ENCODE assay signal across 11 cellular contexts in the genomic region with DNA sequence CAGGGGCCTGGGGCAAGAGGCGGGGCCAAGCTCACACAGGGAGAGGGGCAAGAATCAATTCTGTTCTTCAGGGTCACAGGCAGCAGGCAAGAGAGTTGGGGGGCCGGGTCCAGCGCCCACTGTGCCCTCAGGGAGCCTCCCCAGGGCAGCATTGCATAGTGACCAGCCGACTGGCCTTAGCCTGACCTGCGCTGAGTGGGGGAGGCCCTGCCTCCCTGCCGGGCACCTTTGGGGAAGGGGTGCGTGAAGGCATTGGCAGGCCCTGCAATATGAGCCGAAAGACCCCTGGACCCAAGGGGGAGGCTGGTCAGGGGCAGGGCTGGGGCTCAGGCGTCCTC.
"Had no signal": no experiment of that assay in that cellular context is flagged by ENCODE, and none has a peak within 500 bp of the region (broad histone marks: within the 10 kb centered on the region; RNA-seq: fewer than 3 reads in every experiment).

No MANE protein-coding gene starts in this region.

- H3K9me3 ChIP-seq: ascending aorta, body of pancreas had no signal

- ATAC-seq: activated naive CD8-positive, alpha-beta T cell treated with anti-CD3 and anti-CD28 coated beads, Interleukin-2, amount 50 U/mL, for 24 hours had no signal

- H3K27me3 Mint-ChIP-seq: activated CD4-positive, alpha-beta memory T cell treated with anti-CD3 and anti-CD28 coated beads for 36 hours; activated CD4-positive, alpha-beta T cell treated with anti-CD3 and anti-CD28 coated beads, Interleukin-2, amount 10 ng/mL, durations not matched to agents 7 days and 5 days; activated naive CD8-positive, alpha-beta T cell treated with anti-CD3 and anti-CD28 coated beads, Interleukin-2, amount 50 U/mL, for 24 hours; T-helper 17 cell had no signal

- H3K27ac Mint-ChIP-seq: activated CD4-positive, alpha-beta memory T cell treated with anti-CD3 and anti-CD28 coated beads for 36 hours; activated CD4-positive, alpha-beta T cell treated with anti-CD3 and anti-CD28 coated beads, Interleukin-2, amount 10 ng/mL, durations not matched to agents 7 days and 5 days; activated naive CD4-positive, alpha-beta T cell treated with anti-CD3 and anti-CD28 coated beads, Interleukin-2, amount 50 U/mL, for 72 hours; activated naive CD8-positive, alpha-beta T cell treated with anti-CD3 and anti-CD28 coated beads, Interleukin-2, amount 50 U/mL, for 24 hours; T-helper 17 cell had no signal

- H3K9me3 Mint-ChIP-seq: activated CD4-positive, alpha-beta memory T cell treated with anti-CD3 and anti-CD28 coated beads for 36 hours; activated CD4-positive, alpha-beta T cell treated with anti-CD3 and anti-CD28 coated beads, Interleukin-2, amount 10 ng/mL, durations not matched to agents 7 days and 5 days; activated naive CD4-positive, alpha-beta T cell treated with anti-CD3 and anti-CD28 coated beads, Interleukin-2, amount 50 U/mL, for 72 hours; activated naive CD8-positive, alpha-beta T cell treated with anti-CD3 and anti-CD28 coated beads, Interleukin-2, amount 50 U/mL, for 24 hours; activated T-cell treated with anti-CD3 and anti-CD28 coated beads, Interleukin-2, amount 50 U/mL, for 4 hours had no signal

- H3K36me3 Mint-ChIP-seq: activated CD4-positive, alpha-beta memory T cell treated with anti-CD3 and anti-CD28 coated beads for 36 hours; activated naive CD4-positive, alpha-beta T cell treated with anti-CD3 and anti-CD28 coated beads, Interleukin-2, amount 50 U/mL, for 72 hours had no signal

- H3K4me3 Mint-ChIP-seq: activated CD4-positive, alpha-beta memory T cell treated with anti-CD3 and anti-CD28 coated beads for 36 hours; activated CD4-positive, alpha-beta T cell treated with anti-CD3 and anti-CD28 coated beads, Interleukin-2, amount 10 ng/mL, durations not matched to agents 7 days and 5 days; activated naive CD8-positive, alpha-beta T cell treated with anti-CD3 and anti-CD28 coated beads, Interleukin-2, amount 50 U/mL, for 24 hours; activated T-cell treated with anti-CD3 and anti-CD28 coated beads, Interleukin-2, amount 50 U/mL, for 4 hours; T-helper 17 cell had no signal

- H3K27ac ChIP-seq: ascending aorta, body of pancreas had no signal

- DNase-seq: amniotic stem cell, NCI-H1048, NCI-H2107 had no signal

- H3K27me3 ChIP-seq: ascending aorta, body of pancreas had no signal

- H3K4me3 ChIP-seq: ascending aorta, body of pancreas had no signal

- H3K4me1 Mint-ChIP-seq: activated CD4-positive, alpha-beta T cell treated with anti-CD3 and anti-CD28 coated beads, Interleukin-2, amount 10 ng/mL, durations not matched to agents 7 days and 5 days; activated naive CD8-positive, alpha-beta T cell treated with anti-CD3 and anti-CD28 coated beads, Interleukin-2, amount 50 U/mL, for 24 hours had no signal
